Comparison of ENCODE assay signal across 8 cellular contexts in the genomic region with DNA sequence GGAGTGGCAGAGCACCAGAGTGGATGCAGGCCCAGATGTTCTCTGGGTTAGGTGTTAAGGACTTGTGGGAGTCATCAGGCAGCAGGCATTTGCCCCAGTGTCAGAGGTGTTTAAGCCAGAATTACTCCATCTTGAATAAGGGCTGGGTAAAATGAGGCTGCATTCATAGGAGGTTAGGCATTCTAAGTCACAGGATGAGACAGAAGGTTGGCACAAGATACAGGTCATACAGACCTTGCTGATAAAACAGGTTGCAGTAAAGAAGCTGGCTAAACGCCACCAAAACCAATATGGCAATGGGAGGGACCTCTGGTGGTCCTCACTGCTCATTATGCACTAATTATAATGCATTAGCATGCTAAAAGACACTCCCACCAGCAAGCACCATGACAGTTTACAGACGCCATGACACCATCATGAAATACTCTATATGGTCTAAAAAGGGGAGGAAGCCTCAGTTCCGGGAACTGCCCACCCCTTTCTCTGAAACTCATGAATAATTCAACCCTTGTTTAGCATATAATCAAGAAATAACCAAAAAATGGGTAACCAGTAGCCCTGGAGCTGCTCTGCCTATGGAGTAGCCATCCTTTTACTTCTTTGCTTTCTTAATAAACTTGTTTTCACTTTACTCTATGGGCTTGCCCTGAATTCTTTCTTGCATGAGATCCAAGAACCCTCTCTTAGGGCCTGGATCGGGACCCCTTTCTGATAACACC. TPM values are rescaled to one million over a fixed set of nuclear protein-coding genes. Genes with fewer than 3 reads are reported as not detected.
DNase-seq lines count a peak whose midpoint lies in the region; ATAC-seq, FAIRE-seq and TF ChIP-seq lines count a peak whose summit lies in the region.

No MANE protein-coding gene starts in this region.

- peaks cover 20 to 24% of the 10 kb centered on the region in 2 donors for H3K4me1 ChIP-seq in mucosa of rectum (ENCODE audit: control insufficient read depth in 2 of 2, insufficient read depth in 2 of 2, low read length in 2 of 2)
- H3K4me1 ChIP-seq in thyroid gland: peaks cover 13 to 31% of the 10 kb centered on the region in 2 donors

- DNase-seq in activated CD4-positive, alpha-beta T cell treated with anti-CD3 and anti-CD28 coated beads for 24 hours (ENCODE audit: low read depth in 2 of 2): peak; percentile 30 to 59
- no peak for DNase-seq in activated CD4-positive, alpha-beta T cell treated with anti-CD3 and anti-CD28 coated beads for 1 hour
- DNase-seq in RCC 7860 (ENCODE audit: low spot score): peak; percentile 71
- DNase-seq in thyroid gland: no peak
- no peak for DNase-seq in SIG-M5 treated with dmso at 0.1 percent for 504 hours (lab: John Stamatoyannopoulos, UW; ENCODE audit: unreplicated experiment)

- peak; percentile 56 for FAIRE-seq in RCC 7860 (lab: Jason Lieb, UNC)

- ATAC-seq in GM18909 (IDR thresholded peaks at IDR 0.05; ENCODE audit: poor library complexity, unreplicated experiment): no peak

- H3K36me3 ChIP-seq in mucosa of rectum (ENCODE audit: control insufficient read depth in 2 of 2, insufficient read depth in 2 of 2, low read length in 2 of 2) (peaks cover 0 to 2% of the 10 kb centered on the region in 2 donors), thyroid gland (no peaks in the 10 kb centered on the region)

- TF ChIP-seq POLR2A in thyroid gland (IDR thresholded peaks at IDR 0.05): no peak

- WGBS in thyroid gland, 2 donors: 79 to 83% methylated on average over 4 of the region's 4 CpGs

- H3K9ac ChIP-seq in mucosa of rectum (ENCODE audit: low read depth in 1 of 2, low read length in 2 of 2): peak overlapping the region; percentile 87 to 91

- H3K27me3 ChIP-seq in mucosa of rectum (ENCODE audit: control insufficient read depth in 2 of 2, insufficient read depth in 2 of 2, low read length in 2 of 2) (no peaks in the 10 kb centered on the region), thyroid gland (no peaks in the 10 kb centered on the region)

- no peak for TF ChIP-seq CTCF in thyroid gland (IDR thresholded peaks at IDR 0.05)

- no peaks in the 10 kb centered on the region for H3K9me3 ChIP-seq in mucosa of rectum (ENCODE audit: control insufficient read depth in 2 of 2, low read length in 2 of 2)
- no peaks in the 10 kb centered on the region for H3K9me3 ChIP-seq in thyroid gland

- H3K4me3 ChIP-seq in mucosa of rectum (ENCODE audit: low read length in 2 of 2): peak overlapping the region; percentile 70 to 88
- peak overlapping the region; percentile 46 to 84 (median 46) for H3K4me3 ChIP-seq in thyroid gland (replicated peaks in 1 of 3)

- intact Hi-C loops in thyroid gland (cut with DNase I): no loop called here

- H3K27ac ChIP-seq in angular gyrus (ENCODE audit: low read depth, low read length) (peak overlapping the region; percentile 51), mucosa of rectum (ENCODE audit: low read depth in 2 of 2, low read length in 2 of 2) (peak overlapping the region; percentile 88 to 90), thyroid gland (peak overlapping the region in 2 of 3 donors; percentile 90 to 96)

RNA-seq across cellular contexts. Expression of a gene that starts 0.9 kb away (rescaled TPM):
- total RNA-seq in thyroid gland: 10 to 100 TPM in 3 of 4 donors, 1 to 10 TPM in 1; 9.9 to 46.1 (median 37.9) TPM

RNA-seq across cellular contexts. Expression of a gene that starts 1.1 kb away (rescaled TPM):
- total RNA-seq in thyroid gland: 10 to 100 TPM; 11.7 to 34.8 (median 23.0) TPM

RNA-seq across cellular contexts. Expression of a gene that starts 19.2 kb away (rescaled TPM):
- 100 to 1,000 TPM in 1 of 4 donors, 10 to 100 TPM in 3; 22.2 to 137 (median 54.8) TPM for total RNA-seq in thyroid gland

RNA-seq across cellular contexts. Expression of a gene that starts 46.3 kb away (rescaled TPM):
- total RNA-seq in thyroid gland: 100 to 1,000 TPM in 3 of 4 donors, 10 to 100 TPM in 1; 71.9 to 144 (median 123) TPM

RNA-seq across cellular contexts. Expression of a gene that starts 56.9 kb away (rescaled TPM):
- 1 to 10 TPM; 4.3 to 7.5 (median 6.3) TPM for total RNA-seq in thyroid gland

Comparison
In these comparisons a context has a peak if more than half of its experiments do, and no peak if none do; other contexts are left out.
1. DNase-seq: peak in activated CD4-positive, alpha-beta T cell treated with anti-CD3 and anti-CD28 coated beads for 24 hours (2 of 2) and RCC 7860 (single experiment); none in activated CD4-positive, alpha-beta T cell treated with anti-CD3 and anti-CD28 coated beads for 1 hour (single experiment), thyroid gland (0 of 2) and SIG-M5 treated with dmso at 0.1 percent for 504 hours (single experiment).
2. Peak in every context shown above with its lines, with median percentiles within 50 percentile points of each other: H3K27ac ChIP-seq.